In genomic region chr6:129671442-129672344, GRCh38 we compare ENCODE assay signal across 8 cellular contexts. TPM values are rescaled to one million over a fixed set of nuclear protein-coding genes. Genes with fewer than 3 reads are reported as not detected.
DNase-seq lines count a peak whose midpoint lies in the region; ATAC-seq and TF ChIP-seq lines count a peak whose summit lies in the region.

No MANE protein-coding gene starts in this region.

- WGBS in endodermal cell (ENCODE audit: insufficient coverage in 1 of 2, insufficient read length in 1 of 2), 2 experiments: 84 to 90% methylated on average over 10 of the region's 10 CpGs

- no peaks in the 10 kb centered on the region for H3K27me3 Mint-ChIP-seq in endodermal cell (ENCODE audit: insufficient read depth)
- H3K27me3 Mint-ChIP-seq in progenitor cell of endocrine pancreas: no peaks in the 10 kb centered on the region

- H3K4me1 ChIP-seq in endodermal cell (ENCODE audit: control insufficient read depth, insufficient read depth, low read length): no peaks in the 10 kb centered on the region

- H3K4me1 Mint-ChIP-seq in endodermal cell: peaks cover 32% of the 10 kb centered on the region
- peaks cover 17% of the 10 kb centered on the region for H3K4me1 Mint-ChIP-seq in progenitor cell of endocrine pancreas (ENCODE audit: low read depth)

- H3K9me3 ChIP-seq in endodermal cell (ENCODE audit: control insufficient read depth, low read length): no peaks in the 10 kb centered on the region

- DNase-seq in AML-193 (lab: John Stamatoyannopoulos, UW): peak; percentile 98
- DNase-seq in activated CD4-positive, alpha-beta T cell treated with anti-CD3 and anti-CD28 coated beads for 24 hours (ENCODE audit: low read depth in 2 of 2): peak; percentile 43 to 45
- no peak for DNase-seq in endodermal cell
- DNase-seq in progenitor cell of endocrine pancreas (ENCODE audit: low spot score, unreplicated experiment): no peak
- no peak for DNase-seq in NCI-H187 (lab: John Stamatoyannopoulos, UW)
- DNase-seq in DMS53 treated with DMSO at 0.1 percent for 48 hours (lab: John Stamatoyannopoulos, UW; ENCODE audit: unreplicated experiment): no peak

- H3K9me3 Mint-ChIP-seq in endodermal cell (no peaks in the 10 kb centered on the region), progenitor cell of endocrine pancreas (ENCODE audit: low read depth) (peaks cover 9% of the 10 kb centered on the region)

- H3K9ac ChIP-seq in endodermal cell (ENCODE audit: extremely low read depth, low read length, poor library complexity, severe bottlenecking): no peak overlapping the region

- ATAC-seq in GM19467 (IDR thresholded peaks at IDR 0.05; ENCODE audit: unreplicated experiment) (peak; percentile 78), HG03521 (IDR thresholded peaks at IDR 0.05; ENCODE audit: unreplicated experiment) (peak; percentile 74)

- no peaks in the 10 kb centered on the region for H3K36me3 ChIP-seq in endodermal cell (ENCODE audit: control insufficient read depth, insufficient read depth, low read length)

- TF ChIP-seq CTCF in endodermal cell (conservative IDR thresholded peaks at IDR 0.05) (peak; percentile 64), progenitor cell of endocrine pancreas (IDR thresholded peaks at IDR 0.05; ENCODE audit: unreplicated experiment) (no peak)

- H3K27ac Mint-ChIP-seq in endodermal cell (peak overlapping the region; percentile 8), progenitor cell of endocrine pancreas (peak overlapping the region; percentile 11)

- no peak overlapping the region for H3K4me3 Mint-ChIP-seq in endodermal cell
- H3K4me3 Mint-ChIP-seq in progenitor cell of endocrine pancreas (ENCODE audit: low read depth): no peak overlapping the region

- H3K36me3 Mint-ChIP-seq in endodermal cell (ENCODE audit: low read depth): peaks cover 2% of the 10 kb centered on the region
- H3K36me3 Mint-ChIP-seq in progenitor cell of endocrine pancreas (ENCODE audit: insufficient read depth): peaks cover 7% of the 10 kb centered on the region

- H3K27ac ChIP-seq in endodermal cell (ENCODE audit: low read depth, low read length): no peak overlapping the region

- no peaks in the 10 kb centered on the region for H3K27me3 ChIP-seq in endodermal cell (ENCODE audit: control insufficient read depth, insufficient read depth, low read length, poor library complexity, severe bottlenecking)

- no peak overlapping the region for H3K4me3 ChIP-seq in endodermal cell (ENCODE audit: low read length)

RNA-seq across cellular contexts. Expression of gene ARHGAP18, which starts 38.3 kb away (rescaled TPM):
- total RNA-seq in endodermal cell (10 to 100 TPM; 14.3 to 17.7 TPM), progenitor cell of endocrine pancreas (24.9 and 26.9 TPM in 2 replicates)
- polyA plus RNA-seq in endodermal cell (2013, experiment 1 of 2): 4.1 TPM
- 4.5 TPM for polyA plus RNA-seq in endodermal cell (2013, experiment 2 of 2)

Comparison
In these comparisons a context has a peak if more than half of its experiments do, and no peak if none do; other contexts are left out.
1. DNase-seq: peak in AML-193 (2 of 2) and activated CD4-positive, alpha-beta T cell treated with anti-CD3 and anti-CD28 coated beads for 24 hours (2 of 2); none in endodermal cell (single experiment), progenitor cell of endocrine pancreas (single experiment), NCI-H187 (0 of 2) and DMS53 treated with DMSO at 0.1 percent for 48 hours (single experiment).